19 cellular contexts compared by ENCODE assay signal in genomic region chr6:117533775-117534174, GRCh38. TPM values are rescaled to one million over a fixed set of nuclear protein-coding genes. Genes with fewer than 3 reads are reported as not detected.
DNase-seq lines count a peak whose midpoint lies in the region; ATAC-seq and TF ChIP-seq lines count a peak whose summit lies in the region.
"Had no signal": no experiment of that assay in that cellular context is flagged by ENCODE, and none has a peak within 500 bp of the region (broad histone marks: within the 10 kb centered on the region; RNA-seq: fewer than 3 reads in every experiment).

No MANE protein-coding gene starts in this region.

- H3K27ac Mint-ChIP-seq in neural crest cell (ENCODE audit: unreplicated experiment) = peak overlapping the region; percentile 4
- no peak overlapping the region for H3K27ac Mint-ChIP-seq in activated CD4-positive, alpha-beta T cell treated with anti-CD3 and anti-CD28 coated beads, Interleukin-2, amount 10 ng/mL, durations not matched to agents 24 days and 14 days
- H3K27ac Mint-ChIP-seq: CD4-positive, alpha-beta memory T cell; GM23338; HFFc6 had no signal

- no peak overlapping the region for H3K4me3 Mint-ChIP-seq in neural crest cell
- H3K4me3 Mint-ChIP-seq in activated CD4-positive, alpha-beta T cell treated with anti-CD3 and anti-CD28 coated beads, Interleukin-2, amount 10 ng/mL, durations not matched to agents 24 days and 14 days = no peak overlapping the region
- H3K4me3 Mint-ChIP-seq: CD4-positive, alpha-beta memory T cell; GM23338; H9; HFFc6 had no signal

- H3K9me3 ChIP-seq in HEK293 (ENCODE audit: control insufficient read depth, insufficient read depth, low read depth, low read length) = no peaks in the 10 kb centered on the region

- H3K4me3 ChIP-seq in HEK293 (ENCODE audit: low read depth, low read length) = no peak overlapping the region
- no peak overlapping the region for H3K4me3 ChIP-seq in choroid plexus epithelial cell (ENCODE audit: low read depth, low read length)
- H3K4me3 ChIP-seq: GM12878, GM23338 had no signal

- peaks cover 0 to 26% of the 10 kb centered on the region in 2 experiments; a peak in 1 of 3 replicates for H3K36me3 ChIP-seq in HEK293 (ENCODE audit: control insufficient read depth in 2 of 2, insufficient read depth in 1 of 2, low read length in 2 of 2)

- H3K9me3 Mint-ChIP-seq in neural crest cell = no peaks in the 10 kb centered on the region
- no peaks in the 10 kb centered on the region for H3K9me3 Mint-ChIP-seq in activated CD4-positive, alpha-beta T cell treated with anti-CD3 and anti-CD28 coated beads, Interleukin-2, amount 10 ng/mL, durations not matched to agents 24 days and 14 days
- H3K9me3 Mint-ChIP-seq: CD4-positive, alpha-beta memory T cell; GM23338; H9; HFFc6 had no signal

- H3K27ac ChIP-seq in HEK293 (ENCODE audit: extremely low read depth, low read depth, low read length) = no peak overlapping the region

- intact Hi-C loops in activated CD4-positive, alpha-beta T cell treated with anti-CD3 and anti-CD28 coated beads, Interleukin-2, amount 10 ng/mL, durations not matched to agents 24 days and 14 days (cut with micrococcal nuclease) = no loop called here

- CTCF ChIA-PET in HEK293 (lab: Yijun Ruan, JAX) = no interaction called here

- H3K4me1 ChIP-seq in HEK293 (ENCODE audit: control insufficient read depth, insufficient read depth, low read length) = no peaks in the 10 kb centered on the region

- peaks cover 5% of the 10 kb centered on the region for H3K36me3 Mint-ChIP-seq in neural crest cell (ENCODE audit: low read depth)
- peaks cover 1% of the 10 kb centered on the region for H3K36me3 Mint-ChIP-seq in activated CD4-positive, alpha-beta T cell treated with anti-CD3 and anti-CD28 coated beads, Interleukin-2, amount 10 ng/mL, durations not matched to agents 24 days and 14 days (ENCODE audit: low read depth)
- H3K36me3 Mint-ChIP-seq: CD4-positive, alpha-beta memory T cell had no signal

- POLR2A ChIA-PET in HEK293 (lab: Yijun Ruan, JAX) = no interaction called here

- DNase-seq in choroid plexus epithelial cell (ENCODE audit: low read depth) = peak; percentile 23
- DNase-seq in left lobe of liver (ENCODE audit: low spot score) = no peak
- DNase-seq in neural crest cell (ENCODE audit: low read depth, low spot score) = no peak
- DNase-seq in activated CD4-positive, alpha-beta T cell treated with anti-CD3 and anti-CD28 coated beads, Interleukin-2, amount 10 ng/mL, durations not matched to agents 24 days and 14 days = no peak
- DNase-seq in SHP77 (lab: John Stamatoyannopoulos, UW) = no peak
- DNase-seq: C1 segment of cervical spinal cord; CD4-positive, alpha-beta memory T cell; COR-L47; DMS79; EL; GDM1; H9; HFFc6 had no signal

- H3K4me1 Mint-ChIP-seq in neural crest cell = no peaks in the 10 kb centered on the region
- H3K4me1 Mint-ChIP-seq in activated CD4-positive, alpha-beta T cell treated with anti-CD3 and anti-CD28 coated beads, Interleukin-2, amount 10 ng/mL, durations not matched to agents 24 days and 14 days = peaks cover 4% of the 10 kb centered on the region
- H3K4me1 Mint-ChIP-seq: CD4-positive, alpha-beta memory T cell had no signal

- peak; percentile 25 for ATAC-seq in left lobe of liver
- no peak for ATAC-seq in HG03342 (IDR thresholded peaks at IDR 0.05; ENCODE audit: unreplicated experiment)
- no peak for ATAC-seq in HG02852 (IDR thresholded peaks at IDR 0.05; ENCODE audit: unreplicated experiment)
- ATAC-seq: GM12878, GM23338, HCT116 had no signal

- H3K27me3 Mint-ChIP-seq in neural crest cell (ENCODE audit: low read depth) = no peaks in the 10 kb centered on the region
- H3K27me3 Mint-ChIP-seq in activated CD4-positive, alpha-beta T cell treated with anti-CD3 and anti-CD28 coated beads, Interleukin-2, amount 10 ng/mL, durations not matched to agents 24 days and 14 days = peaks cover 7% of the 10 kb centered on the region

- TF ChIP-seq CTCF in HEK293 (tag by site-specific recombination; IDR thresholded peaks at IDR 0.05) = no peak
- no peak for TF ChIP-seq CTCF in choroid plexus epithelial cell (conservative IDR thresholded peaks at IDR 0.05; ENCODE audit: low read depth, low read length)
- no peak for TF ChIP-seq CTCF in neural crest cell (conservative IDR thresholded peaks at IDR 0.05)

TF ChIP-seq in HEK293, 187 proteins besides CTCF, POLR2A, EP300 and RAD21:
- no peak for TF ChIP-seq ZNF174 (tag by site-specific recombination; IDR thresholded peaks at IDR 0.05)
- TF ChIP-seq REST (tag by site-specific recombination; IDR thresholded peaks at IDR 0.05) = peak; percentile 59

RNA-seq across cellular contexts. Expression of gene DCBLD1, which starts 51.3 kb away (rescaled TPM):
- total RNA-seq in left lobe of liver = 9.0 TPM
- 9.1 and 10.1 TPM in 2 replicates for total RNA-seq in neural crest cell
- 3.7 and 4.8 TPM in 2 replicates for total RNA-seq in activated CD4-positive, alpha-beta T cell treated with anti-CD3 and anti-CD28 coated beads, Interleukin-2, amount 10 ng/mL, durations not matched to agents 24 days and 14 days
